In genomic region chr20:10006461-10006860, GRCh38 we compare ENCODE assay signal across 25 cellular contexts.
"Had no signal": no experiment of that assay in that cellular context is flagged by ENCODE, and none has a peak within 500 bp of the region (broad histone marks: within the 10 kb centered on the region; RNA-seq: fewer than 3 reads in every experiment).

No MANE protein-coding gene starts in this region.

- H3K4me2 ChIP-seq: smooth muscle cell had no signal

- H3K36me3 ChIP-seq: ovary, prostate gland, stomach, tibial artery, upper lobe of right lung had no signal

- DNase-seq: activated B cell treated with CpG ODN at 0.5 μM for 24 hours; activated CD4-positive, alpha-beta T cell treated with anti-CD3 and anti-CD28 coated beads, Interleukin-2, amount 50 U/mL, for 1 hour; activated CD8-positive, alpha-beta memory T cell treated with anti-CD3 and anti-CD28 coated beads, Interleukin-2, amount 10 ng/mL, durations not matched to agents 7 days and 5 days; activated CD8-positive, alpha-beta T cell treated with anti-CD3 and anti-CD28 coated beads, Interleukin-2, amount 10 ng/mL, durations not matched to agents 7 days and 5 days; activated naive CD8-positive, alpha-beta T cell treated with anti-CD3 and anti-CD28 coated beads, Interleukin-2, amount 50 U/mL, for 24 hours; activated T-cell treated with anti-CD3 and anti-CD28 coated beads, Interleukin-2, amount 50 U/mL, for 48 hours; cerebellar nuclear complex; dorsolateral prefrontal cortex; effector memory CD4-positive, alpha-beta T cell; erythroblast; foreskin keratinocyte; islet precursor cell; midbrain; naive thymus-derived CD4-positive, alpha-beta T cell; ovary; stimulated activated CD4-positive, alpha-beta T cell treated with anti-CD3 and anti-CD28 coated beads, Interleukin-15, amount 100 ng/mL, for 24 hours; stimulated activated CD4-positive, alpha-beta T cell treated with anti-CD3 and anti-CD28 coated beads, Interleukin-2, amount 100 ng/mL, for 24 hours; stimulated activated naive B cell treated with anti-CD40 and anti-IgM and Interleukin-4, amounts not matched to agents 10 μg/mL and 1 μg/mL and 100 μg/mL, for 72 hours; stomach; T-helper 1 cell; tibial artery; upper lobe of right lung had no signal

- H3K4me1 ChIP-seq: foreskin keratinocyte, prostate gland, tibial artery, upper lobe of right lung had no signal

- H3K27me3 ChIP-seq: dorsolateral prefrontal cortex, foreskin keratinocyte, ovary, stomach, tibial artery, upper lobe of right lung had no signal

- H3K27ac ChIP-seq: coronary artery, dorsolateral prefrontal cortex, foreskin keratinocyte, ovary, prostate gland, stomach, tibial artery, upper lobe of right lung had no signal

- H3K4me3 ChIP-seq: coronary artery, dorsolateral prefrontal cortex, ovary, prostate gland, smooth muscle cell, stomach, tibial artery, upper lobe of right lung had no signal
